Comparison of ENCODE assay signal across 9 cellular contexts in genomic region chr3:186976802-186977201, GRCh38. TPM values are rescaled to one million over a fixed set of nuclear protein-coding genes. Genes with fewer than 3 reads are reported as not detected.
DNase-seq lines count a peak whose midpoint lies in the region; ATAC-seq and TF ChIP-seq lines count a peak whose summit lies in the region.
"Had no signal": no experiment of that assay in that cellular context is flagged by ENCODE, and none has a peak within 500 bp of the region (broad histone marks: within the 10 kb centered on the region; RNA-seq: fewer than 3 reads in every experiment).

No MANE protein-coding gene starts in this region.

- intact Hi-C loops in dendritic cell treated with granulocyte-macrophage colony-stimulating factor and Interleukin-4, amounts not matched to agents 40 ng/mL and 50 ng/mL, for 4 days (cut with micrococcal nuclease): no loop called here

- H3K27ac Mint-ChIP-seq in dendritic cell treated with granulocyte-macrophage colony-stimulating factor and Interleukin-4, amounts not matched to agents 40 ng/mL and 50 ng/mL, for 4 days: peak overlapping the region; percentile 26
- H3K27ac Mint-ChIP-seq: activated CD4-positive, alpha-beta memory T cell treated with anti-CD3 and anti-CD28 coated beads for 36 hours had no signal

- H3K36me3 ChIP-seq in muscle layer of colon (ENCODE audit: insufficient read depth, low read length): no peaks in the 10 kb centered on the region
- no peaks in the 10 kb centered on the region for H3K36me3 ChIP-seq in suprapubic skin

- H3K27me3 ChIP-seq in muscle layer of colon (ENCODE audit: control insufficient read depth in 1 of 2, insufficient read depth in 2 of 2, low read length in 2 of 2) (no peaks in the 10 kb centered on the region), suprapubic skin (no peaks in the 10 kb centered on the region)

- no peak for TF ChIP-seq CTCF in suprapubic skin (IDR thresholded peaks at IDR 0.05)

- H3K27me3 Mint-ChIP-seq in dendritic cell treated with granulocyte-macrophage colony-stimulating factor and Interleukin-4, amounts not matched to agents 40 ng/mL and 50 ng/mL, for 4 days: no peaks in the 10 kb centered on the region
- H3K27me3 Mint-ChIP-seq: activated CD4-positive, alpha-beta memory T cell treated with anti-CD3 and anti-CD28 coated beads for 36 hours had no signal

- H3K4me1 ChIP-seq in muscle layer of colon (ENCODE audit: insufficient read depth, low read length) (no peaks in the 10 kb centered on the region), suprapubic skin (peaks cover 16% of the 10 kb centered on the region)

- peaks cover 100% of the 10 kb centered on the region for H3K36me3 Mint-ChIP-seq in dendritic cell treated with granulocyte-macrophage colony-stimulating factor and Interleukin-4, amounts not matched to agents 40 ng/mL and 50 ng/mL, for 4 days (ENCODE audit: low read depth)

- H3K9ac ChIP-seq in muscle layer of colon (ENCODE audit: low read length): no peak overlapping the region

- no peak for ATAC-seq in HG03097 (IDR thresholded peaks at IDR 0.05; ENCODE audit: low FRiP score, unreplicated experiment)
- ATAC-seq in GM19328 (IDR thresholded peaks at IDR 0.05; ENCODE audit: unreplicated experiment): no peak
- no peak for ATAC-seq in GM19023 (IDR thresholded peaks at IDR 0.05; ENCODE audit: unreplicated experiment)

- H3K9me3 ChIP-seq in muscle layer of colon (ENCODE audit: low read length) (no peaks in the 10 kb centered on the region), suprapubic skin (no peaks in the 10 kb centered on the region)

- no peak overlapping the region for H3K4me3 ChIP-seq in muscle layer of colon (ENCODE audit: low read depth in 1 of 2, low read length in 2 of 2)
- peak overlapping the region; percentile 3 for H3K4me3 ChIP-seq in suprapubic skin

- DNase-seq in NCI-H1092 treated with DMSO at 0.1 percent for 48 hours (lab: John Stamatoyannopoulos, UW): peak; percentile 82
- no peak for DNase-seq in suprapubic skin (ENCODE audit: low spot score in 2 of 2)
- no peak for DNase-seq in NCI-H1694 treated with DMSO at 0.1 percent for 48 hours (lab: John Stamatoyannopoulos, UW)
- DNase-seq: activated CD4-positive, alpha-beta memory T cell treated with anti-CD3 and anti-CD28 coated beads for 36 hours had no signal

- no peak overlapping the region for H3K4me3 Mint-ChIP-seq in dendritic cell treated with granulocyte-macrophage colony-stimulating factor and Interleukin-4, amounts not matched to agents 40 ng/mL and 50 ng/mL, for 4 days
- H3K4me3 Mint-ChIP-seq: activated CD4-positive, alpha-beta memory T cell treated with anti-CD3 and anti-CD28 coated beads for 36 hours had no signal

- no peak for TF ChIP-seq EP300 in suprapubic skin (IDR thresholded peaks at IDR 0.05)

- TF ChIP-seq POLR2A in suprapubic skin (IDR thresholded peaks at IDR 0.05): no peak

- H3K9me3 Mint-ChIP-seq in dendritic cell treated with granulocyte-macrophage colony-stimulating factor and Interleukin-4, amounts not matched to agents 40 ng/mL and 50 ng/mL, for 4 days: no peaks in the 10 kb centered on the region
- H3K9me3 Mint-ChIP-seq: activated CD4-positive, alpha-beta memory T cell treated with anti-CD3 and anti-CD28 coated beads for 36 hours had no signal

- 41% methylated on average over 5 of the region's 5 CpGs for WGBS in suprapubic skin

- H3K4me1 Mint-ChIP-seq in dendritic cell treated with granulocyte-macrophage colony-stimulating factor and Interleukin-4, amounts not matched to agents 40 ng/mL and 50 ng/mL, for 4 days (ENCODE audit: low read depth): peaks cover 24% of the 10 kb centered on the region

- H3K27ac ChIP-seq in muscle layer of colon (ENCODE audit: low read depth, low read length) (peak overlapping the region; percentile 63), suprapubic skin (peak overlapping the region; percentile 72)

RNA-seq across cellular contexts. Expression of gene ST6GAL1, which starts 46.5 kb away (rescaled TPM):
- total RNA-seq in suprapubic skin: 10 to 100 TPM; 23.9 to 42.2 (median 31.9) TPM
